Comparison of ENCODE assay signal across 14 cellular contexts in the genomic region with DNA sequence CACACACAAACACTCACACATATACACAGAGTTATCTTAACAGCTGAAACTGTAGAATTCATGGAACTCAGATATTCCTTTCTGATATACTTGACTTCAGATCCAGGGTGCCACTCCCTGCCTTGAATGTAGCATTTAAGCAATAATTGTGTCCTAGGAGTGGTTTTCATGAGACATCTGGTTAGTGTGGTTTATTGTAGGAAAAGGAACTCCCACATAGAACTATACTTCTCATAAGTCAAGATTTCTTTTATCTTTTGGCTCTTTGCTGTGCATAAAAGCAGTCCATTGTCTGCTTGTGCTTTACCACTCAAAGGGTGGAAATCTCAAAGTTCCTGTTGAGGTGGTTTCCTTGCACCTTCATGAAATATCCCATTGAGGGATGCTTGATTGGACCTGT.
DNase-seq lines count a peak whose midpoint lies in the region; TF ChIP-seq lines count a peak whose summit lies in the region.
"Had no signal": no experiment of that assay in that cellular context is flagged by ENCODE, and none has a peak within 500 bp of the region (broad histone marks: within the 10 kb centered on the region; RNA-seq: fewer than 3 reads in every experiment).

No MANE protein-coding gene starts in this region.

- H3K9me3 Mint-ChIP-seq in nephron: no peaks in the 10 kb centered on the region
- H3K9me3 Mint-ChIP-seq: activated CD4-positive, alpha-beta memory T cell treated with anti-CD3 and anti-CD28 coated beads, Interleukin-2, amount 10 ng/mL, durations not matched to agents 7 days and 5 days had no signal

- no peaks in the 10 kb centered on the region for H3K36me3 Mint-ChIP-seq in nephron (ENCODE audit: low read depth)

- peaks cover 0 to 9% of the 10 kb centered on the region in 2 donors for H3K4me1 ChIP-seq in breast epithelium
- H3K4me1 ChIP-seq: ascending aorta, right lobe of liver had no signal

- H3K27me3 ChIP-seq in breast epithelium: no peaks in the 10 kb centered on the region
- H3K27me3 ChIP-seq: ascending aorta, neutrophil, right lobe of liver had no signal

- TF ChIP-seq POLR2A in breast epithelium (IDR thresholded peaks at IDR 0.05): no peak

- H3K4me3 Mint-ChIP-seq in nephron: no peak overlapping the region
- H3K4me3 Mint-ChIP-seq: activated CD4-positive, alpha-beta memory T cell treated with anti-CD3 and anti-CD28 coated beads, Interleukin-2, amount 10 ng/mL, durations not matched to agents 7 days and 5 days had no signal

- DNase-seq in GM03348 (ENCODE audit: low spot score) (peak; percentile 29), NCI-H226 (peak; percentile 59), breast epithelium (ENCODE audit: low spot score in 2 of 2) (no peak), NCI-H526 treated with DMSO at 0.1 percent for 48 hours (lab: John Stamatoyannopoulos, UW) (no peak), medulla oblongata (ENCODE audit: extremely low spot score) (no peak), head of caudate nucleus (no peak)
- DNase-seq: activated CD4-positive, alpha-beta memory T cell treated with anti-CD3 and anti-CD28 coated beads, Interleukin-2, amount 10 ng/mL, durations not matched to agents 7 days and 5 days; NCI-H2029; NCI-H524; right lobe of liver; stimulated activated CD4-positive, alpha-beta T cell treated with anti-CD3 and anti-CD28 coated beads, Interleukin-4, amount 100 ng/mL, for 1 hour had no signal

- no peaks in the 10 kb centered on the region for H3K36me3 ChIP-seq in breast epithelium
- H3K36me3 ChIP-seq: ascending aorta, neutrophil, right lobe of liver had no signal

- intact Hi-C loops in breast epithelium (cut with DNase I; ENCODE audit: low total_unique reads) (no loop called here), head of caudate nucleus (cut with DNase I) (no loop called here)

- peak overlapping the region; percentile 53 to 61 for H3K27ac ChIP-seq in breast epithelium
- H3K27ac ChIP-seq: ascending aorta, neutrophil, right lobe of liver had no signal

- no peak overlapping the region for H3K4me3 ChIP-seq in breast epithelium
- H3K4me3 ChIP-seq: ascending aorta, right lobe of liver had no signal

- TF ChIP-seq CTCF in breast epithelium (IDR thresholded peaks at IDR 0.05): no peak
- no peak for TF ChIP-seq CTCF in nephron (IDR thresholded peaks at IDR 0.05; ENCODE audit: unreplicated experiment in 3 of 3)

- no peaks in the 10 kb centered on the region for H3K27me3 Mint-ChIP-seq in nephron (ENCODE audit: low read depth)
- H3K27me3 Mint-ChIP-seq: activated CD4-positive, alpha-beta memory T cell treated with anti-CD3 and anti-CD28 coated beads, Interleukin-2, amount 10 ng/mL, durations not matched to agents 7 days and 5 days had no signal

- peak overlapping the region in 2 of 3 experiments; percentile 7 to 53 for H3K27ac Mint-ChIP-seq in nephron
- H3K27ac Mint-ChIP-seq: activated CD4-positive, alpha-beta memory T cell treated with anti-CD3 and anti-CD28 coated beads, Interleukin-2, amount 10 ng/mL, durations not matched to agents 7 days and 5 days had no signal

- no peaks in the 10 kb centered on the region for H3K9me3 ChIP-seq in breast epithelium
- H3K9me3 ChIP-seq: ascending aorta, neutrophil, right lobe of liver had no signal

- peaks cover 25% of the 10 kb centered on the region for H3K4me1 Mint-ChIP-seq in nephron

Comparison
In these comparisons a context has a peak if more than half of its experiments do, and no peak if none do; other contexts are left out.
1. DNase-seq: peak in GM03348 (single experiment) and NCI-H226 (single experiment); none in breast epithelium (0 of 2), NCI-H526 treated with DMSO at 0.1 percent for 48 hours (single experiment), medulla oblongata (single experiment) and head of caudate nucleus (0 of 42).